In the genomic region with DNA sequence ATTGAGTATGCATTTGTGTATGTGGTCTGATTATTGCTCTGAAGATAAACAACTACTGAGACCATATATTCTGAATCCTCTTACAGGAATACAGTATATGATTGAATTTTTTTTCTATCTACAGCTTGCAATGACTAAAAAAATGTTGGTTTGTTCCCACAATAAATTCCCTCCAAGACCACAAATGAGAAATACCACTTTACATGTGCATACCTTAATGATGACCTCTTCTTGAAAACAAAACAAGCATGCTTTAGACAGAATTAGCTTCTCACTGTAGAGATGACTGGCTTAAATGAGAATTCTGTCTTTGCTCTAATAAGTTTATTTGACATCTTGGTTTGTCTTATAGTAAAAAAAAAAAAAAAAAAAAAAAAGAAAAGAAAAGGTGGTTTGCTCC, we compare ENCODE assay signal across 1 cellular context.
TF ChIP-seq lines count a peak whose summit lies in the region.

No MANE protein-coding gene starts in this region.

TF ChIP-seq in SK-N-SH, 30 proteins besides CTCF, POLR2A, EP300 and RAD21 (continued from another document):
- TF ChIP-seq FOXJ3 (CRISPR knock-in tag; IDR thresholded peaks at IDR 0.05) (no peak), POLR2AphosphoS5 (IDR thresholded peaks at IDR 0.05; ENCODE audit: low read depth, low read length) (no peak), CHD2 (IDR thresholded peaks at IDR 0.05; ENCODE audit: low read length, partially characterized antibody) (no peak), GATA2 (CRISPR knock-in tag; IDR thresholded peaks at IDR 0.05) (no peak)
TF ChIP-seq in SK-N-SH: peak in this region for 0.
